Comparison of ENCODE assay signal across 18 cellular contexts in genomic region chr4:89268572-89269180, GRCh38. TPM values are rescaled to one million over a fixed set of nuclear protein-coding genes. Genes with fewer than 3 reads are reported as not detected.
DNase-seq lines count a peak whose midpoint lies in the region; FAIRE-seq and TF ChIP-seq lines count a peak whose summit lies in the region.
"Had no signal": no experiment of that assay in that cellular context is flagged by ENCODE, and none has a peak within 500 bp of the region (broad histone marks: within the 10 kb centered on the region; RNA-seq: fewer than 3 reads in every experiment).

No MANE protein-coding gene starts in this region.

- no peak for TF ChIP-seq EP300 in ovary (IDR thresholded peaks at IDR 0.05)

- no peaks in the 10 kb centered on the region for H3K36me3 ChIP-seq in astrocyte (ENCODE audit: insufficient read depth, low read length)
- no peaks in the 10 kb centered on the region for H3K36me3 ChIP-seq in ovary
- H3K36me3 ChIP-seq: ascending aorta had no signal

- no peaks in the 10 kb centered on the region for H4K20me1 ChIP-seq in astrocyte (ENCODE audit: insufficient read depth, low read length)

- TF ChIP-seq CTCF in CD14-positive monocyte (IDR thresholded peaks at IDR 0.05) = no peak
- TF ChIP-seq CTCF in astrocyte (IDR thresholded peaks at IDR 0.05; ENCODE audit: insufficient read depth, low read depth, low read length) = no peak
- TF ChIP-seq CTCF in ovary (IDR thresholded peaks at IDR 0.05) = no peak

- intact Hi-C loops in CD14-positive monocyte (cut with micrococcal nuclease) = no loop called here
- intact Hi-C loops in ovary (cut with DNase I) = no loop called here

- WGBS in ovary, 3 donors = 38 to 52% (median 46%) methylated on average over 2 of the region's 2 CpGs

- no peak overlapping the region for H3K4me3 Mint-ChIP-seq in CD14-positive monocyte
- H3K4me3 Mint-ChIP-seq in astrocyte (ENCODE audit: unreplicated experiment) = no peak overlapping the region
- H3K4me3 Mint-ChIP-seq: activated CD4-positive, alpha-beta T cell treated with anti-CD3 and anti-CD28 coated beads, Interleukin-2, amount 10 ng/mL, durations not matched to agents 24 days and 14 days had no signal

- H3K4me2 ChIP-seq in astrocyte (ENCODE audit: low read length) = no peak overlapping the region
- H3K4me2 ChIP-seq: SK-N-SH had no signal

- H3K4me1 ChIP-seq in astrocyte (ENCODE audit: insufficient read depth, low read length) (no peaks in the 10 kb centered on the region), ovary (ENCODE audit: insufficient read depth) (no peaks in the 10 kb centered on the region)
- H3K4me1 ChIP-seq: ascending aorta had no signal

- H3K9ac ChIP-seq in astrocyte (ENCODE audit: low read length) = no peak overlapping the region
- H3K9ac ChIP-seq: SK-N-SH had no signal

- peaks cover 0 to 5% (median 0%) of the 10 kb centered on the region in 7 donors for H3K9me3 Mint-ChIP-seq in CD14-positive monocyte
- no peaks in the 10 kb centered on the region for H3K9me3 Mint-ChIP-seq in astrocyte (ENCODE audit: unreplicated experiment)

- DNase-seq in CD14-positive monocyte (ENCODE audit: low spot score) (no peak), MV-4-11 (lab: John Stamatoyannopoulos, UW) (peak; percentile 84), astrocyte (ENCODE audit: low read depth) (peak; percentile 4), occipital lobe (lab: John Stamatoyannopoulos, UW) (peak; percentile 6), 8988T (no peak), DMS153 (lab: John Stamatoyannopoulos, UW) (no peak), ovary (no peak), cortex of kidney (lab: John Stamatoyannopoulos, UW) (no peak)
- DNase-seq: activated CD4-positive, alpha-beta T cell treated with anti-CD3 and anti-CD28 coated beads, Interleukin-2, amount 10 ng/mL, durations not matched to agents 24 days and 14 days; activated naive CD4-positive, alpha-beta T cell; COR-L47; H7; mesendoderm; NCI-H2029 treated with DMSO at 0.1 percent for 48 hours; NCI-H510A treated with DMSO at 0.1 percent for 48 hours; SK-N-SH; stimulated activated naive CD4-positive, alpha-beta T cell treated with Interleukin-2 at 50 U/mL for 16 hours had no signal

- H3K27ac Mint-ChIP-seq in CD14-positive monocyte (peak overlapping the region in 5 of 7 donors; percentile 10 to 83 (median 30)), astrocyte (ENCODE audit: unreplicated experiment) (no peak overlapping the region)

- peaks cover 2 to 6% of the 10 kb centered on the region in 2 donors for H3K36me3 Mint-ChIP-seq in CD14-positive monocyte
- no peaks in the 10 kb centered on the region for H3K36me3 Mint-ChIP-seq in astrocyte (ENCODE audit: low read depth, unreplicated experiment)

- H3K9me3 ChIP-seq in astrocyte (ENCODE audit: insufficient read depth, low read depth, low read length) (no peaks in the 10 kb centered on the region), ovary (no peaks in the 10 kb centered on the region)
- H3K9me3 ChIP-seq: ascending aorta, SK-N-SH had no signal

- no peak for FAIRE-seq in astrocyte (lab: Jason Lieb, UNC)

- no peak for TF ChIP-seq POLR2A in ovary (IDR thresholded peaks at IDR 0.05)

- no peaks in the 10 kb centered on the region for H3K79me2 ChIP-seq in astrocyte (ENCODE audit: insufficient read depth, low read length)

- peaks cover 32% of the 10 kb centered on the region for H3K4me1 Mint-ChIP-seq in CD14-positive monocyte
- no peaks in the 10 kb centered on the region for H3K4me1 Mint-ChIP-seq in astrocyte (ENCODE audit: low read depth, unreplicated experiment)

- no peak overlapping the region for H2AFZ ChIP-seq in astrocyte (ENCODE audit: low read depth, low read length)

- H3K27ac ChIP-seq in astrocyte (ENCODE audit: low read depth, low read length) = no peak overlapping the region
- H3K27ac ChIP-seq in ovary = no peak overlapping the region
- H3K27ac ChIP-seq: ascending aorta had no signal

- no peaks in the 10 kb centered on the region for H3K27me3 ChIP-seq in astrocyte (ENCODE audit: insufficient read depth, low read length)
- no peaks in the 10 kb centered on the region for H3K27me3 ChIP-seq in ovary
- H3K27me3 ChIP-seq: ascending aorta had no signal

- no peak overlapping the region for H3K4me3 ChIP-seq in astrocyte (ENCODE audit: insufficient read depth, low read depth, low read length)
- H3K4me3 ChIP-seq in ovary = no peak overlapping the region
- H3K4me3 ChIP-seq: ascending aorta had no signal

- H3K27me3 Mint-ChIP-seq in CD14-positive monocyte (ENCODE audit: low read depth in 3 of 3) (no peaks in the 10 kb centered on the region), astrocyte (ENCODE audit: low read depth, unreplicated experiment) (no peaks in the 10 kb centered on the region)
- H3K27me3 Mint-ChIP-seq: activated CD4-positive, alpha-beta T cell treated with anti-CD3 and anti-CD28 coated beads, Interleukin-2, amount 10 ng/mL, durations not matched to agents 24 days and 14 days had no signal

RNA-seq across cellular contexts. Expression of gene GPRIN3, which starts 38.9 kb away (rescaled TPM):
- polyA plus RNA-seq in CD14-positive monocyte (1 to 10 TPM; 1.1 to 3.3 TPM), ovary (1 to 10 TPM; 1.0 to 1.7 TPM)
- total RNA-seq in astrocyte (2.6 and 6.9 TPM in 2 replicates), occipital lobe (31.2 TPM), ovary (1 to 10 TPM; 2.7 to 6.8 (median 3.9) TPM)
- polyA plus RNA-seq: SK-N-SH had no signal

Comparison
In these comparisons a context has a peak if more than half of its experiments do, and no peak if none do; other contexts are left out.
1. DNase-seq: peak in MV-4-11 (single experiment), astrocyte (single experiment) and occipital lobe (single experiment); none in CD14-positive monocyte (single experiment), 8988T (single experiment), DMS153 (single experiment), ovary (0 of 5) and cortex of kidney (single experiment).